16 cellular contexts compared by ENCODE assay signal in the genomic region with DNA sequence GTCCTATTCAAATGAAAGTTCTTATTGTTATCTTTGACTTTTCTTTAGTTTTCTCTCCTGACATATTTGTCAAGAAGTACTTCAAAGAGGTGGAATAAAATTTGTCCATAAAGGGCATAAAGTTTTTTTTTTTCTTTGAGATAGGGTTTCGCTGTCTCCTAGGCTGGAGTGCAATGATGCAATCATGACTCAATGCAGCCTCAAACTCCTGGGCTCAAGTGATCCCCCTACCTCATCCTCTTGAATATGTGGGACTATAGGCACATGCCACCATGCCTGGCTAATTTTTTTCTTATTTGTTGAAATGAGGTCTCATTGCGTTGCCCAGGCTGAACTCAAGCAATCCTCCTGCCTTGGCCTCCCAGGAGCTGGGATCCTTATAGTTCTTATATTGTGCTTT. TPM values are rescaled to one million over a fixed set of nuclear protein-coding genes. Genes with fewer than 3 reads are reported as not detected.
DNase-seq lines count a peak whose midpoint lies in the region; TF ChIP-seq lines count a peak whose summit lies in the region.
"Had no signal": no experiment of that assay in that cellular context is flagged by ENCODE, and none has a peak within 500 bp of the region (broad histone marks: within the 10 kb centered on the region; RNA-seq: fewer than 3 reads in every experiment).

No MANE protein-coding gene starts in this region.

- H3K4me3 Mint-ChIP-seq in endothelial cell (ENCODE audit: unreplicated experiment): no peak overlapping the region
- no peak overlapping the region for H3K4me3 Mint-ChIP-seq in T-helper 2 cell treated with Interferon-gamma antibody and Interleukin-4, amounts not matched to agents 5 μg/mL and 100 μg/mL, for 36 hours
- H3K4me3 Mint-ChIP-seq: nephron had no signal

- H3K27me3 Mint-ChIP-seq in endothelial cell (ENCODE audit: unreplicated experiment): peaks cover 2% of the 10 kb centered on the region
- H3K27me3 Mint-ChIP-seq in T-helper 2 cell treated with Interferon-gamma antibody and Interleukin-4, amounts not matched to agents 5 μg/mL and 100 μg/mL, for 36 hours (ENCODE audit: low read depth): no peaks in the 10 kb centered on the region

- H3K27ac Mint-ChIP-seq in endothelial cell (ENCODE audit: unreplicated experiment): no peak overlapping the region
- no peak overlapping the region for H3K27ac Mint-ChIP-seq in T-helper 2 cell treated with Interferon-gamma antibody and Interleukin-4, amounts not matched to agents 5 μg/mL and 100 μg/mL, for 36 hours
- H3K27ac Mint-ChIP-seq: nephron had no signal

- no peak for TF ChIP-seq CTCF in endothelial cell (IDR thresholded peaks at IDR 0.05; ENCODE audit: unreplicated experiment)

- no peaks in the 10 kb centered on the region for H3K9me3 Mint-ChIP-seq in endothelial cell (ENCODE audit: unreplicated experiment)
- no peaks in the 10 kb centered on the region for H3K9me3 Mint-ChIP-seq in T-helper 2 cell treated with Interferon-gamma antibody and Interleukin-4, amounts not matched to agents 5 μg/mL and 100 μg/mL, for 36 hours
- H3K9me3 Mint-ChIP-seq: nephron had no signal

- H3K36me3 Mint-ChIP-seq in endothelial cell (ENCODE audit: low read depth, unreplicated experiment): peaks cover 17% of the 10 kb centered on the region
- H3K36me3 Mint-ChIP-seq in T-helper 2 cell treated with Interferon-gamma antibody and Interleukin-4, amounts not matched to agents 5 μg/mL and 100 μg/mL, for 36 hours (ENCODE audit: low read depth): peaks cover 62% of the 10 kb centered on the region

- DNase-seq in CD1c-positive myeloid dendritic cell (ENCODE audit: extremely low spot score) (peak; percentile 37), HCEC 1CT (peak; percentile 45), amniotic epithelial cell (ENCODE audit: low read depth) (peak; percentile 76), fibroblast of the conjunctiva (ENCODE audit: low read depth) (peak; percentile 47), endothelial cell (ENCODE audit: low spot score) (no peak), AG08395 (ENCODE audit: low spot score) (no peak), NCI-H2081 (lab: John Stamatoyannopoulos, UW) (no peak)
- DNase-seq in T-helper 2 cell treated with Interferon-gamma antibody and Interleukin-4, amounts not matched to agents 5 μg/mL and 100 μg/mL, for 36 hours (ENCODE audit: low spot score): no peak
- DNase-seq: activated naive CD4-positive, alpha-beta T cell treated with Interleukin-2 at 50 U/mL for 16 hours; DND-41; hippocampal formation; left lung; NCI-H1048; NCI-H2171 treated with DMSO at 0.1 percent for 48 hours; thyroid gland had no signal

- no peaks in the 10 kb centered on the region for H3K4me1 Mint-ChIP-seq in endothelial cell (ENCODE audit: unreplicated experiment)
- peaks cover 26% of the 10 kb centered on the region for H3K4me1 Mint-ChIP-seq in T-helper 2 cell treated with Interferon-gamma antibody and Interleukin-4, amounts not matched to agents 5 μg/mL and 100 μg/mL, for 36 hours (ENCODE audit: low read depth)

RNA-seq across cellular contexts. Expression of a gene that starts 11.4 kb away (rescaled TPM):
- total RNA-seq in endothelial cell (ENCODE audit: unreplicated experiment): 95.5 TPM

RNA-seq across cellular contexts. Expression of a gene that starts 12.7 kb away (rescaled TPM):
- 20.3 TPM for total RNA-seq in endothelial cell (ENCODE audit: unreplicated experiment)

Comparison
In these comparisons a context has a peak if more than half of its experiments do, and no peak if none do; other contexts are left out.
1. DNase-seq: peak in CD1c-positive myeloid dendritic cell (single experiment), HCEC 1CT (single experiment), amniotic epithelial cell (single experiment) and fibroblast of the conjunctiva (single experiment); none in endothelial cell (single experiment), AG08395 (single experiment), T-helper 2 cell treated with Interferon-gamma antibody and Interleukin-4, amounts not matched to agents 5 μg/mL and 100 μg/mL, for 36 hours (single experiment) and NCI-H2081 (0 of 2).